ENCODE assay signal across 10 cellular contexts in the genomic region with DNA sequence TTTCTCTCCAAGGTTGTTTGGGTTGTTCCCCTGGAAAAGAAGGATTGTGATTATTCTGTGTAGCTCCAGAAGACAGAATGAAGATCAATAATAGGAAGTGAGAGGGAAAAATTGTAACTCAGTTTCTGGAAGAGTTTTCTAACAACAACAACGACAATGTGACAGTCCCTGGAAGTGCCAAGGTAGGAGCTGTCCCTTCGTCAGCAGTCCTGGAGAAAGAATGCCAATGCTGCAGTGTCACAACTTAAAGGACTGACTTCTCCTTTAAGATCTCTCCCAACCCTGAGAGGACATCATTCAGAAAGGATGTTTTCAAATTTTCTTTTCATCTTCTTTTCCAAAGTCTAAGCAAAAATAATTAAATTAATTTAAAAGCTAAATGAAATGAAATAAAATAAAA.
"Had no signal": no experiment of that assay in that cellular context is flagged by ENCODE, and none has a peak within 500 bp of the region (broad histone marks: within the 10 kb centered on the region; RNA-seq: fewer than 3 reads in every experiment).

No MANE protein-coding gene starts in this region.

- H3K36me3 Mint-ChIP-seq: IgD-negative memory B cell had no signal

- DNase-seq: GOT3, H7, HFFc6, Kasumi-1, KG1 had no signal

- H3K4me3 Mint-ChIP-seq: HFFc6, IgD-negative memory B cell had no signal

- H3K27ac ChIP-seq: HL-60 had no signal

- H3K4me1 Mint-ChIP-seq: IgD-negative memory B cell had no signal

- H3K27ac Mint-ChIP-seq: HFFc6, IgD-negative memory B cell had no signal

- H3K9me3 Mint-ChIP-seq: HFFc6 had no signal

- FAIRE-seq: HepG2, K562 had no signal

- H3K4me1 ChIP-seq: HAP-1 had no signal

- H3K4me3 ChIP-seq: HAP-1, K562 had no signal

- H3K36me3 ChIP-seq: HAP-1 had no signal

- ATAC-seq: HepG2, K562 had no signal

- H3K9me3 ChIP-seq: HAP-1 had no signal
